ENCODE assay signal across 9 cellular contexts in genomic region chr16:67874147-67874771, GRCh38. TPM values are rescaled to one million over a fixed set of nuclear protein-coding genes. Genes with fewer than 3 reads are reported as not detected.
DNase-seq lines count a peak whose midpoint lies in the region; ATAC-seq, FAIRE-seq and TF ChIP-seq lines count a peak whose summit lies in the region.
"Had no signal": no experiment of that assay in that cellular context is flagged by ENCODE, and none has a peak within 500 bp of the region (broad histone marks: within the 10 kb centered on the region; RNA-seq: fewer than 3 reads in every experiment).

No MANE protein-coding gene starts in this region.

- H3K36me3 ChIP-seq in heart right ventricle (peaks cover 6 to 68% (median 49%) of the 10 kb centered on the region in 9 donors), GM12878 (ENCODE audit: control insufficient read depth in 2 of 2, insufficient read depth in 2 of 2, low read length in 1 of 2) (peaks cover 17 to 30% of the 10 kb centered on the region in 2 experiments; a peak in 3 of 4 replicates), urinary bladder (ENCODE audit: insufficient read depth) (peaks cover 4% of the 10 kb centered on the region)

- in situ Hi-C loops in GM12878 (cut with MboI) = no loop called here

- H3K9me3 Mint-ChIP-seq in memory B cell = no peaks in the 10 kb centered on the region

- H3K4me1 ChIP-seq in heart right ventricle = peaks cover 17 to 41% (median 31%) of the 10 kb centered on the region in 9 donors
- peaks cover 10% of the 10 kb centered on the region for H3K4me1 ChIP-seq in GM12878 (ENCODE audit: control insufficient read depth, insufficient read depth, low read length)
- H3K4me1 ChIP-seq in urinary bladder (ENCODE audit: insufficient read depth) = peaks cover 2% of the 10 kb centered on the region

- SMC1A ChIA-PET in GM12878 (lab: Charles Lee; ENCODE audit: uncharacterized antibody, unreplicated experiment) = interaction anchor here (1.0 to 1.2 kb wide), 3 partner anchors 19 to 58 kb away, joined by 3 read pairs; no protein-coding TSS in a partner anchor

- RAD21 ChIA-PET in GM12878 (lab: Charles Lee; ENCODE audit: unreplicated experiment) = interaction anchor here (1.2 to 1.6 kb wide), 2 partner anchors 19 to 61 kb away, joined by 3 read pairs; partner anchors contain the start of gene PSKH1

- H3K36me3 Mint-ChIP-seq in memory B cell = peaks cover 14% of the 10 kb centered on the region

- H3K4me2 ChIP-seq in GM12878 (ENCODE audit: control insufficient read depth, insufficient read depth) = peak overlapping the region; percentile 94

- TF ChIP-seq CTCF in heart right ventricle (IDR thresholded peaks at IDR 0.05) (no peak), GM12878 (IDR thresholded peaks at IDR 0.05 in 2 of 3, conservative IDR thresholded peaks at IDR 0.05 in 1 of 3; ENCODE audit: control insufficient read depth in 2 of 3, extremely low read depth in 1 of 3, insufficient read depth in 1 of 3, low read depth in 3 of 3, low read length in 3 of 3) (no peak)

- peaks cover 28% of the 10 kb centered on the region for H3K79me2 ChIP-seq in GM12878 (ENCODE audit: control insufficient read depth, insufficient read depth, low read length)

- no peak overlapping the region for H2AFZ ChIP-seq in GM12878 (ENCODE audit: control insufficient read depth, low read depth, low read length)

- H3K27ac ChIP-seq in heart right ventricle (peak overlapping the region in 2 of 10 donors; percentile 89 to 90), GM12878 (ENCODE audit: control insufficient read depth, insufficient read depth) (no peak overlapping the region), urinary bladder (ENCODE audit: low read depth) (no peak overlapping the region)

- peaks cover 4% of the 10 kb centered on the region for H4K20me1 ChIP-seq in GM12878 (ENCODE audit: control insufficient read depth, insufficient read depth)

- no peak for TF ChIP-seq RAD21 in GM12878 (IDR thresholded peaks at IDR 0.05; ENCODE audit: insufficient read depth, low read depth, low read length)

- H3K9ac ChIP-seq in GM12878 (ENCODE audit: control insufficient read depth, insufficient read depth, low read length) = peak overlapping the region; percentile 96

- H3K4me1 Mint-ChIP-seq in memory B cell = peaks cover 23% of the 10 kb centered on the region

- POLR2A ChIA-PET in GM12878 (lab: Charles Lee) = interaction anchor here (0.6 to 1.7 kb wide), 4 partner anchors 29 to 149 kb away, joined by 3 to 5 read pairs (median 4); partner anchors contain the start of genes DDX28, DUS2 and PSMB10

- peak overlapping the region; percentile 79 to 100 (median 97) for H3K4me3 ChIP-seq in heart right ventricle
- H3K4me3 ChIP-seq in GM12878 = peak overlapping the region; percentile 92
- peak overlapping the region; percentile 94 for H3K4me3 ChIP-seq in urinary bladder (ENCODE audit: low read depth, low read length)

- no peaks in the 10 kb centered on the region for H3K27me3 ChIP-seq in heart right ventricle
- H3K27me3 ChIP-seq in GM12878 (replicated peaks in 1 of 2; ENCODE audit: control insufficient read depth in 2 of 2, insufficient read depth in 2 of 2, low read length in 1 of 2) = no peaks in the 10 kb centered on the region

- WGBS in heart right ventricle, 2 donors = 59 to 69% methylated on average over 6 of the region's 6 CpGs
- 43% methylated on average over 6 of the region's 6 CpGs for WGBS in GM12878 (ENCODE audit: insufficient coverage, insufficient replicate concordance, low lambda C conversion rate, missing lambda C conversion rate)
- WGBS in urinary bladder = 64% methylated on average over 6 of the region's 6 CpGs

- no peak for TF ChIP-seq EP300 in GM12878 (IDR thresholded peaks at IDR 0.05; ENCODE audit: borderline replicate concordance in 1 of 2, control insufficient read depth in 1 of 2, low read depth in 2 of 2, low read length in 2 of 2)

- H3K9me3 ChIP-seq in heart right ventricle (no peaks in the 10 kb centered on the region), GM12878 (replicated peaks; ENCODE audit: control insufficient read depth, insufficient read depth, low read length) (no peaks in the 10 kb centered on the region)

- intact Hi-C loops in heart right ventricle (cut with DNase I) (no loop called here), Right ventricle myocardium inferior (cut with DNase I) (no loop called here), GM12878 (cut with micrococcal nuclease; ENCODE audit: unreplicated experiment) (no loop called here)

- BruUV-seq in GM12878 (replicated peaks; lab: Mats Ljungman, UMichigan) = TSS peak; percentile 61

- CTCF ChIA-PET in GM12878 (lab: Yijun Ruan, JAX) = interaction anchor here (1.3 to 4.1 kb wide), 2 partner anchors 11 to 68 kb away, joined by 3 to 39 read pairs; partner anchors contain the start of gene NRN1L

- peak overlapping the region; percentile 83 for H3K27ac Mint-ChIP-seq in memory B cell

- no peak for FAIRE-seq in GM12878 (lab: Jason Lieb, UNC)

- no peak for TF ChIP-seq POLR2A in GM12878 (IDR thresholded peaks at IDR 0.05; ENCODE audit: low read depth, low read length)

- ATAC-seq in heart right ventricle (no peak), Right ventricle myocardium inferior (no peak), GM12878 (no peak), memory B cell (ENCODE audit: low read depth) (no peak), HG02763 (IDR thresholded peaks at IDR 0.05; ENCODE audit: unreplicated experiment) (no peak)

- peak overlapping the region; percentile 92 for H3K4me3 Mint-ChIP-seq in memory B cell

- H3K27me3 Mint-ChIP-seq in memory B cell = no peaks in the 10 kb centered on the region

- no peak for DNase-seq in heart right ventricle
- no peak for DNase-seq in Right ventricle myocardium inferior (ENCODE audit: missing footprints)
- no peak for DNase-seq in GM12878 (ENCODE audit: low read depth, low spot score)
- no peak for DNase-seq in memory B cell (ENCODE audit: low spot score in 2 of 2)
- no peak for DNase-seq in NCI-H446 treated with DMSO at 0.1 percent for 48 hours (lab: John Stamatoyannopoulos, UW)
- DNase-seq in KG1 (lab: John Stamatoyannopoulos, UW) = no peak

RNA-seq across cellular contexts. Expression of gene EDC4, which starts 1.4 kb away (rescaled TPM):
- 10 to 100 TPM; 25.8 to 41.6 (median 31.3) TPM for total RNA-seq in heart right ventricle
- 10 to 100 TPM; 30.2 to 46.8 TPM for polyA plus RNA-seq in heart right ventricle
- 35.4 TPM for total RNA-seq in Right ventricle myocardium inferior
- total RNA-seq in GM12878 (2013; cell fraction: nucleolus; rRNA removed) = 75.8 and 77.6 TPM in 2 replicates
- total RNA-seq in GM12878 (2014; rRNA removed) = 50.3 and 53.7 TPM in 2 replicates
- 38.1 and 42.1 TPM in 2 replicates for total RNA-seq in GM12878 (2014; rRNA removed; fragmentation: Illumina TruSeq; extraction: Trizol)
- total RNA-seq in GM12878 (2021) = 71.7 and 78.5 TPM in 2 replicates
- 26.0 TPM for polyA plus RNA-seq in GM12878 (2011; ENCODE audit: low read depth)
- polyA plus RNA-seq in GM12878 (2011; rRNA removed) = 18.7 and 37.8 TPM in 2 replicates
- polyA plus RNA-seq in GM12878 (2011; cell fraction: cytosol; rRNA removed) = 47.8 and 57.6 TPM in 2 replicates
- 232 and 265 TPM in 2 replicates for polyA plus RNA-seq in GM12878 (2011; cell fraction: nucleus; rRNA removed)
- polyA plus RNA-seq in GM12878 (2012) = 44.4 and 51.4 TPM in 2 replicates
- 24.1 and 53.0 TPM in 2 replicates for polyA plus RNA-seq in GM12878 (2014; fragmentation: Illumina TruSeq; extraction: Trizol)
- polyA plus RNA-seq in GM12878 (2014; fragmentation: Nextera tagmentation; extraction: Ambion mirVana) = 1 to 10 TPM; 1.2 to 2.2 TPM
- 56.1 and 63.2 TPM in 2 replicates for polyA plus RNA-seq in GM12878 (2014; rRNA removed)
- 10 to 100 TPM; 82.2 to 86.0 TPM for polyA plus RNA-seq in GM12878 (2016; fragmentation: Nextera tagmentation; extraction: Ambion mirVana)
- 70.8 and 109 TPM in 2 replicates for polyA minus RNA-seq in GM12878 (2011; rRNA and poly(A)+ RNA removed)
- polyA minus RNA-seq in GM12878 (2011; cell fraction: cytosol; rRNA and poly(A)+ RNA removed) = 38.8 and 51.8 TPM in 2 replicates
- 39.8 and 66.8 TPM in 2 replicates for polyA minus RNA-seq in GM12878 (2011; cell fraction: nucleus; rRNA and poly(A)+ RNA removed)
- 31.8 TPM for total RNA-seq in urinary bladder
- 43.2 TPM for polyA plus RNA-seq in urinary bladder

RNA-seq across cellular contexts. Expression of gene NRN1L, which starts 10.4 kb away (rescaled TPM):
- total RNA-seq in heart right ventricle = 1 to 10 TPM in 6 of 10 donors, not detected in 4; 1.1 to 2.7 (median 1.5) TPM
- polyA plus RNA-seq in heart right ventricle = 1 to 10 TPM; 1.8 to 4.0 TPM
- 0.54 TPM for total RNA-seq in Right ventricle myocardium inferior
- not detected in 2 replicates for total RNA-seq in GM12878 (2013; cell fraction: nucleolus; rRNA removed)
- 0.40 TPM in 1 of 2 replicates, not detected in the other for total RNA-seq in GM12878 (2014; rRNA removed)
- total RNA-seq in GM12878 (2014; rRNA removed; fragmentation: Illumina TruSeq; extraction: Trizol) = not detected in 2 replicates
- total RNA-seq in GM12878 (2021) = 0.92 TPM in 1 of 2 replicates, not detected in the other
- not detected for polyA plus RNA-seq in GM12878 (2011; ENCODE audit: low read depth)
- polyA plus RNA-seq in GM12878 (2011; rRNA removed) = 0.20 TPM in 1 of 2 replicates, not detected in the other
- polyA plus RNA-seq in GM12878 (2011; cell fraction: cytosol; rRNA removed) = 0.31 and 0.60 TPM in 2 replicates
- polyA plus RNA-seq in GM12878 (2011; cell fraction: nucleus; rRNA removed) = 4.7 and 5.7 TPM in 2 replicates
- 0.81 and 2.4 TPM in 2 replicates for polyA plus RNA-seq in GM12878 (2012)
- 0.28 TPM in 1 of 2 replicates, not detected in the other for polyA plus RNA-seq in GM12878 (2014; fragmentation: Illumina TruSeq; extraction: Trizol)
- polyA plus RNA-seq in GM12878 (2014; fragmentation: Nextera tagmentation; extraction: Ambion mirVana) = under 1 TPM in 1 of 2 experiments, not detected in 1; 0.11 TPM
- 0.60 and 0.99 TPM in 2 replicates for polyA plus RNA-seq in GM12878 (2014; rRNA removed)
- polyA plus RNA-seq in GM12878 (2016; fragmentation: Nextera tagmentation; extraction: Ambion mirVana) = under 1 TPM in 1 of 2 experiments, not detected in 1; 0.21 TPM
- polyA minus RNA-seq in GM12878 (2011; rRNA and poly(A)+ RNA removed) = 0.36 TPM in 1 of 2 replicates, not detected in the other
- not detected in 2 replicates for polyA minus RNA-seq in GM12878 (2011; cell fraction: cytosol; rRNA and poly(A)+ RNA removed)
- 0.48 TPM in 1 of 2 replicates, not detected in the other for polyA minus RNA-seq in GM12878 (2011; cell fraction: nucleus; rRNA and poly(A)+ RNA removed)
- total RNA-seq in urinary bladder = not detected
- polyA plus RNA-seq in urinary bladder = 1.9 TPM
- total RNA-seq: ureter had no signal

RNA-seq across cellular contexts. Expression of gene PSKH1, which starts 18.8 kb away (rescaled TPM):
- total RNA-seq in heart right ventricle (10 to 100 TPM; 16.0 to 24.5 (median 20.5) TPM), Right ventricle myocardium inferior (18.1 TPM), GM12878 (2014; rRNA removed) (5.0 and 7.3 TPM in 2 replicates), GM12878 (2014; rRNA removed; fragmentation: Illumina TruSeq; extraction: Trizol) (6.7 and 7.2 TPM in 2 replicates), GM12878 (2021) (17.2 and 18.9 TPM in 2 replicates), urinary bladder (9.9 TPM)
- polyA plus RNA-seq in heart right ventricle (10 to 100 TPM; 15.7 to 22.9 TPM), GM12878 (2011; rRNA removed) (3.1 and 7.5 TPM in 2 replicates), GM12878 (2014; fragmentation: Illumina TruSeq; extraction: Trizol) (2.3 and 8.1 TPM in 2 replicates), GM12878 (2014; fragmentation: Nextera tagmentation; extraction: Ambion mirVana) (1 to 10 TPM in 1 of 2 experiments, under 1 TPM in 1; 0.63 to 1.2 TPM), GM12878 (2014; rRNA removed) (12.8 and 14.1 TPM in 2 replicates), GM12878 (2016; fragmentation: Nextera tagmentation; extraction: Ambion mirVana) (10 to 100 TPM; 13.9 to 20.4 TPM), urinary bladder (39.0 TPM)
- 18.8 and 22.7 TPM in 2 replicates for total RNA-seq in GM12878 (2013; cell fraction: nucleolus; rRNA removed)
- polyA plus RNA-seq in GM12878 (2011; ENCODE audit: low read depth) = 3.8 TPM
- polyA plus RNA-seq in GM12878 (2011; cell fraction: cytosol; rRNA removed) = 11.2 and 13.6 TPM in 2 replicates
- polyA plus RNA-seq in GM12878 (2011; cell fraction: nucleus; rRNA removed) = 20.1 and 21.5 TPM in 2 replicates
- 7.8 and 8.9 TPM in 2 replicates for polyA plus RNA-seq in GM12878 (2012)
- 11.0 and 21.4 TPM in 2 replicates for polyA minus RNA-seq in GM12878 (2011; rRNA and poly(A)+ RNA removed)
- 5.2 and 5.3 TPM in 2 replicates for polyA minus RNA-seq in GM12878 (2011; cell fraction: cytosol; rRNA and poly(A)+ RNA removed)
- 5.9 and 12.6 TPM in 2 replicates for polyA minus RNA-seq in GM12878 (2011; cell fraction: nucleus; rRNA and poly(A)+ RNA removed)

RNA-seq across cellular contexts. Expression of gene CENPT, which starts 26.8 kb away (rescaled TPM):
- total RNA-seq in heart right ventricle = 10 to 100 TPM; 16.1 to 27.1 (median 19.1) TPM
- polyA plus RNA-seq in heart right ventricle = 10 to 100 TPM; 31.1 to 63.3 TPM
- 21.3 TPM for total RNA-seq in Right ventricle myocardium inferior
- 55.0 and 58.0 TPM in 2 replicates for total RNA-seq in GM12878 (2013; cell fraction: nucleolus; rRNA removed)
- 26.7 and 29.0 TPM in 2 replicates for total RNA-seq in GM12878 (2014; rRNA removed)
- total RNA-seq in GM12878 (2014; rRNA removed; fragmentation: Illumina TruSeq; extraction: Trizol) = 14.9 and 15.1 TPM in 2 replicates
- total RNA-seq in GM12878 (2021) = 31.4 and 36.6 TPM in 2 replicates
- 15.2 TPM for polyA plus RNA-seq in GM12878 (2011; ENCODE audit: low read depth)
- 16.2 and 22.4 TPM in 2 replicates for polyA plus RNA-seq in GM12878 (2011; rRNA removed)
- 29.9 and 40.6 TPM in 2 replicates for polyA plus RNA-seq in GM12878 (2011; cell fraction: cytosol; rRNA removed)
- polyA plus RNA-seq in GM12878 (2011; cell fraction: nucleus; rRNA removed) = 311 and 313 TPM in 2 replicates
- 30.9 and 36.2 TPM in 2 replicates for polyA plus RNA-seq in GM12878 (2012)
- polyA plus RNA-seq in GM12878 (2014; fragmentation: Illumina TruSeq; extraction: Trizol) = 9.4 and 20.1 TPM in 2 replicates
- polyA plus RNA-seq in GM12878 (2014; fragmentation: Nextera tagmentation; extraction: Ambion mirVana) = 1 to 10 TPM; 1.1 to 5.7 TPM
- polyA plus RNA-seq in GM12878 (2014; rRNA removed) = 44.4 and 51.2 TPM in 2 replicates
- polyA plus RNA-seq in GM12878 (2016; fragmentation: Nextera tagmentation; extraction: Ambion mirVana) = 10 to 100 TPM; 41.7 to 45.7 TPM
- 8.7 and 19.5 TPM in 2 replicates for polyA minus RNA-seq in GM12878 (2011; rRNA and poly(A)+ RNA removed)
- polyA minus RNA-seq in GM12878 (2011; cell fraction: cytosol; rRNA and poly(A)+ RNA removed) = 8.7 and 11.4 TPM in 2 replicates
- polyA minus RNA-seq in GM12878 (2011; cell fraction: nucleus; rRNA and poly(A)+ RNA removed) = 29.0 and 39.4 TPM in 2 replicates
- 16.5 TPM for total RNA-seq in urinary bladder
- polyA plus RNA-seq in urinary bladder = 49.4 TPM

RNA-seq across cellular contexts. Expression of gene NUTF2, which starts 27.5 kb away (rescaled TPM):
- total RNA-seq in heart right ventricle = 100 to 1,000 TPM in 1 of 10 donors, 10 to 100 TPM in 9; 73.9 to 105 (median 80.5) TPM
- 100 to 1,000 TPM; 186 to 214 TPM for polyA plus RNA-seq in heart right ventricle
- total RNA-seq in Right ventricle myocardium inferior = 86.6 TPM
- 39.9 and 49.1 TPM in 2 replicates for total RNA-seq in GM12878 (2013; cell fraction: nucleolus; rRNA removed)
- total RNA-seq in GM12878 (2014; rRNA removed) = 116 and 120 TPM in 2 replicates
- total RNA-seq in GM12878 (2014; rRNA removed; fragmentation: Illumina TruSeq; extraction: Trizol) = 113 and 129 TPM in 2 replicates
- total RNA-seq in GM12878 (2021) = 128 and 130 TPM in 2 replicates
- polyA plus RNA-seq in GM12878 (2011; ENCODE audit: low read depth) = 66.0 TPM
- 83.7 and 155 TPM in 2 replicates for polyA plus RNA-seq in GM12878 (2011; rRNA removed)
- polyA plus RNA-seq in GM12878 (2011; cell fraction: cytosol; rRNA removed) = 219 and 321 TPM in 2 replicates
- polyA plus RNA-seq in GM12878 (2011; cell fraction: nucleus; rRNA removed) = 147 and 148 TPM in 2 replicates
- 129 and 131 TPM in 2 replicates for polyA plus RNA-seq in GM12878 (2012)
- polyA plus RNA-seq in GM12878 (2014; fragmentation: Illumina TruSeq; extraction: Trizol) = 152 and 185 TPM in 2 replicates
- 100 to 1,000 TPM; 220 to 245 TPM for polyA plus RNA-seq in GM12878 (2014; fragmentation: Nextera tagmentation; extraction: Ambion mirVana)
- polyA plus RNA-seq in GM12878 (2014; rRNA removed) = 212 and 231 TPM in 2 replicates
- 100 to 1,000 TPM; 323 to 342 TPM for polyA plus RNA-seq in GM12878 (2016; fragmentation: Nextera tagmentation; extraction: Ambion mirVana)
- polyA minus RNA-seq in GM12878 (2011; rRNA and poly(A)+ RNA removed) = 273 and 286 TPM in 2 replicates
- polyA minus RNA-seq in GM12878 (2011; cell fraction: cytosol; rRNA and poly(A)+ RNA removed) = 99.0 and 131 TPM in 2 replicates
- 32.8 and 49.0 TPM in 2 replicates for polyA minus RNA-seq in GM12878 (2011; cell fraction: nucleus; rRNA and poly(A)+ RNA removed)
- 70.6 TPM for total RNA-seq in urinary bladder
- polyA plus RNA-seq in urinary bladder = 117 TPM
